ENCODE assay signal across 18 cellular contexts in the genomic region with DNA sequence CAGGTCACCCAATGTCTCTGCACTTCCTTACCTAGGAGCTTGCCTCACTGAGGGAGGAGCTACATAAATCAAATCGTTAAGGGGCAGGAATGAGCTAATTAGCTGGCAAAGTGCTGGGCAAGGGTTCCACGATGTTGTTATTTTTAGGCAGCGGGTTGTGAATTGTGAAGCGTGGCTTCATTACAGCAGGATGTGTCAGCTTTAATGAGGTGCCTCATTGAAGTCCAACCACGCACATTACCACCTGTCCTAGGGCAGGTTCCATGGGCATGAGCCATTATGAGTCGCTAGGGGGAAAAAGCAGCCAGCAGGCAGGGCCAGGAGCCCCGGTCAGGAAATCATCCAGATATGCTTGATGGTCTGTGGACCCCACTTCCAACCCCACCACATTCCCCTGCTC.
DNase-seq lines count a peak whose midpoint lies in the region; ATAC-seq and TF ChIP-seq lines count a peak whose summit lies in the region.
"Had no signal": no experiment of that assay in that cellular context is flagged by ENCODE, and none has a peak within 500 bp of the region (broad histone marks: within the 10 kb centered on the region; RNA-seq: fewer than 3 reads in every experiment).

No MANE protein-coding gene starts in this region.

- no peaks in the 10 kb centered on the region for H3K4me1 ChIP-seq in PC-3 (ENCODE audit: insufficient read depth, low read length)
- no peaks in the 10 kb centered on the region for H3K4me1 ChIP-seq in effector memory CD4-positive, alpha-beta T cell (ENCODE audit: control insufficient read depth, insufficient read depth, low read length, poor library complexity, severe bottlenecking)
- H3K4me1 ChIP-seq: SJCRH30 had no signal

- CTCF ChIA-PET in PC-3 (lab: Charles Lee) (interaction anchor here (0.5 kb wide), 1 partner anchor 36 kb away, joined by 4 read pairs; no protein-coding TSS in a partner anchor), HEK293T (lab: Yijun Ruan, JAX) (no interaction called here)

- BruUV-seq in PC-3 (replicated peaks; lab: Mats Ljungman, UMichigan): no TSS peak

- ATAC-seq in PC-3: no peak
- ATAC-seq: GM12878 had no signal

- H3K9me2 ChIP-seq in PC-3 (replicated peaks; ENCODE audit: low read length): no peaks in the 10 kb centered on the region

- TF ChIP-seq CTCF in PC-3 (conservative IDR thresholded peaks at IDR 0.05; ENCODE audit: low read depth, low read length): no peak

- no peak for TF ChIP-seq EP300 in Ishikawa (IDR thresholded peaks at IDR 0.05; ENCODE audit: borderline replicate concordance)

- no peak overlapping the region for H2AFZ ChIP-seq in PC-3 (ENCODE audit: low read length)

- no peaks in the 10 kb centered on the region for H3K27me3 ChIP-seq in PC-3 (ENCODE audit: low read length)
- no peaks in the 10 kb centered on the region for H3K27me3 ChIP-seq in effector memory CD4-positive, alpha-beta T cell (replicated peaks; ENCODE audit: control insufficient read depth, insufficient read depth, low read length, poor library complexity, severe bottlenecking)
- H3K27me3 ChIP-seq: SJCRH30 had no signal

- H3K36me3 ChIP-seq in PC-3 (ENCODE audit: low read depth, low read length): no peaks in the 10 kb centered on the region
- no peaks in the 10 kb centered on the region for H3K36me3 ChIP-seq in effector memory CD4-positive, alpha-beta T cell (ENCODE audit: control insufficient read depth, insufficient read depth, low read length)
- H3K36me3 ChIP-seq: SJCRH30 had no signal

- H3K27ac ChIP-seq in PC-3 (ENCODE audit: low read length): no peak overlapping the region
- no peak overlapping the region for H3K27ac ChIP-seq in effector memory CD4-positive, alpha-beta T cell (ENCODE audit: insufficient read depth, low read length, poor library complexity, severe bottlenecking)
- H3K27ac ChIP-seq: RWPE1, SJCRH30 had no signal

- H3K9me3 ChIP-seq in PC-3 (ENCODE audit: low read length): no peaks in the 10 kb centered on the region
- H3K9me3 ChIP-seq in effector memory CD4-positive, alpha-beta T cell (ENCODE audit: control insufficient read depth, low read length): no peaks in the 10 kb centered on the region
- H3K9me3 ChIP-seq: SJCRH30 had no signal

- intact Hi-C loops in PC-3 (cut with micrococcal nuclease): no loop called here

- peak; percentile 6 for DNase-seq in COLO668 (lab: John Stamatoyannopoulos, UW; ENCODE audit: unreplicated experiment)
- peak; percentile 21 for DNase-seq in PC-3
- peak; percentile 83 for DNase-seq in kidney tubule cell (ENCODE audit: low spot score)
- DNase-seq in effector memory CD4-positive, alpha-beta T cell: no peak
- no peak for DNase-seq in HEK293T (ENCODE audit: extremely low spot score)
- DNase-seq in COR-L47 (lab: John Stamatoyannopoulos, UW): no peak
- DNase-seq: C1 segment of cervical spinal cord; DMS79; H7; IMR-90; NCI-H226; NCI-H526; NK-92 treated with Interleukin-12 subunit alpha and Interleukin-12 subunit beta, amount 100 ng/mL, for 24 hours; OCI-M1; SJCRH30 had no signal

- H3K4me3 ChIP-seq in PC-3 (ENCODE audit: low read length): no peak overlapping the region
- no peak overlapping the region for H3K4me3 ChIP-seq in effector memory CD4-positive, alpha-beta T cell (ENCODE audit: insufficient read depth, low read depth, low read length, poor library complexity, severe bottlenecking)
- H3K4me3 ChIP-seq: GM12878, SJCRH30 had no signal

- H4K20me1 ChIP-seq in PC-3 (ENCODE audit: low read length): no peaks in the 10 kb centered on the region

- H3F3A ChIP-seq in PC-3 (ENCODE audit: low read length, unreplicated experiment): no peaks in the 10 kb centered on the region

- TF ChIP-seq RAD21 in Ishikawa (IDR thresholded peaks at IDR 0.05; ENCODE audit: low read depth): no peak

- POLR2A ChIA-PET in PC-3 (lab: Charles Lee; ENCODE audit: unreplicated experiment): no interaction called here
- POLR2A ChIA-PET in HEK293T (lab: Yijun Ruan, JAX): no interaction called here

- H3K9ac ChIP-seq in PC-3 (ENCODE audit: low read length): no peak overlapping the region

- H3K4me2 ChIP-seq in PC-3 (ENCODE audit: low read length): no peak overlapping the region

- H3K79me2 ChIP-seq in PC-3 (ENCODE audit: low read length): no peaks in the 10 kb centered on the region

TF ChIP-seq in Ishikawa, 13 proteins besides CTCF, POLR2A, EP300 and RAD21:
- TF ChIP-seq ZBTB7A (IDR thresholded peaks at IDR 0.05; ENCODE audit: low read depth) (no peak), TCF12 (IDR thresholded peaks at IDR 0.05; ENCODE audit: low read depth) (no peak), TAF1 (IDR thresholded peaks at IDR 0.05; ENCODE audit: low read depth) (no peak), TEAD4 (IDR thresholded peaks at IDR 0.05) (no peak), YY1 (IDR thresholded peaks at IDR 0.05; ENCODE audit: low read depth) (no peak), NFIC (IDR thresholded peaks at IDR 0.05) (0 out of 2 replicates have a peak, but pooled peaks have one; percentile 20), FOXM1 (IDR thresholded peaks at IDR 0.05; ENCODE audit: borderline replicate concordance, low read depth) (no peak)

TF ChIP-seq in HEK293T, 16 proteins besides CTCF, POLR2A, EP300 and RAD21:
- no peak for TF ChIP-seq NFRKB (IDR thresholded peaks at IDR 0.05)
- no peak for TF ChIP-seq LEF1 (IDR thresholded peaks at IDR 0.05; ENCODE audit: borderline replicate concordance)
- no peak for TF ChIP-seq PKNOX1 (IDR thresholded peaks at IDR 0.05)
- TF ChIP-seq ZNF384 (IDR thresholded peaks at IDR 0.05): no peak
- TF ChIP-seq SP1 (IDR thresholded peaks at IDR 0.05): no peak
- no peak for TF ChIP-seq FOXA1 (IDR thresholded peaks at IDR 0.05)
- no peak for TF ChIP-seq FOXM1 (IDR thresholded peaks at IDR 0.05; ENCODE audit: borderline replicate concordance)
- no peak for TF ChIP-seq CTBP1 (IDR thresholded peaks at IDR 0.05; ENCODE audit: borderline replicate concordance)
- no peak for TF ChIP-seq ELF4 (IDR thresholded peaks at IDR 0.05)
- no peak for TF ChIP-seq SUZ12 (IDR thresholded peaks at IDR 0.05)
- no peak for TF ChIP-seq FOXK2 (IDR thresholded peaks at IDR 0.05)
- TF ChIP-seq L3MBTL2 (conservative IDR thresholded peaks at IDR 0.05): no peak
- no peak for TF ChIP-seq BHLHE40 (IDR thresholded peaks at IDR 0.05; ENCODE audit: borderline replicate concordance)

Comparison
In these comparisons a context has a peak if more than half of its experiments do, and no peak if none do; other contexts are left out.
1. DNase-seq: peak in COLO668 (single experiment), PC-3 (single experiment) and kidney tubule cell (single experiment); none in effector memory CD4-positive, alpha-beta T cell (0 of 3), HEK293T (single experiment) and COR-L47 (single experiment).